ENCODE assay signal across 1 cellular context in the genomic region with DNA sequence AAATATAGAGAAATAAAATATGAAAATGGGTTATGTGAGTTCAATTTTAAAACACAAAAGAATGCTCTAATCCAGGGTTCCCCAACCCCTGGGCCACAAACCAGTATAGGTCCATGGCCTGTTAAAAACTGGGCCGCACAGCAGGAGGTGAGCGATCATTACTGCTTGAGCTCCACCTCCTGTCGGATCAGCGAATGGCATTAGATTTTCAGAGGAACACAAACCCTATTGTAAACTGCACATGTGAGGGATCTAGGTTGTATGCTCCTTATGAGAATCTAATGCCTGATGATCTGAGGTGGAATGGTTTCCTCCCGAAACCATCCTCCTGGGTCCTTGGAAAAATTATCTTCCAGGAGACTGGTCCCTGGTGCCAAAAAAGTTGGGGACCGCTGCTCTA.
TF ChIP-seq lines count a peak whose summit lies in the region.

No MANE protein-coding gene starts in this region.

TF ChIP-seq in GM23338, 12 proteins besides CTCF, POLR2A, EP300 and RAD21:
- TF ChIP-seq EZH2phosphoT487 (IDR thresholded peaks at IDR 0.05; ENCODE audit: unreplicated experiment), result no peak
- no peak for TF ChIP-seq POLR2AphosphoS5 (IDR thresholded peaks at IDR 0.05; ENCODE audit: low read depth)
- TF ChIP-seq JUNB (IDR thresholded peaks at IDR 0.05; ENCODE audit: unreplicated experiment), result no peak
- no peak for TF ChIP-seq NANOG (IDR thresholded peaks at IDR 0.05; ENCODE audit: borderline replicate concordance)
- no peak for TF ChIP-seq ZNF331 (CRISPR knock-in tag; IDR thresholded peaks at IDR 0.05; ENCODE audit: low read depth)
- TF ChIP-seq, protein P1, sequence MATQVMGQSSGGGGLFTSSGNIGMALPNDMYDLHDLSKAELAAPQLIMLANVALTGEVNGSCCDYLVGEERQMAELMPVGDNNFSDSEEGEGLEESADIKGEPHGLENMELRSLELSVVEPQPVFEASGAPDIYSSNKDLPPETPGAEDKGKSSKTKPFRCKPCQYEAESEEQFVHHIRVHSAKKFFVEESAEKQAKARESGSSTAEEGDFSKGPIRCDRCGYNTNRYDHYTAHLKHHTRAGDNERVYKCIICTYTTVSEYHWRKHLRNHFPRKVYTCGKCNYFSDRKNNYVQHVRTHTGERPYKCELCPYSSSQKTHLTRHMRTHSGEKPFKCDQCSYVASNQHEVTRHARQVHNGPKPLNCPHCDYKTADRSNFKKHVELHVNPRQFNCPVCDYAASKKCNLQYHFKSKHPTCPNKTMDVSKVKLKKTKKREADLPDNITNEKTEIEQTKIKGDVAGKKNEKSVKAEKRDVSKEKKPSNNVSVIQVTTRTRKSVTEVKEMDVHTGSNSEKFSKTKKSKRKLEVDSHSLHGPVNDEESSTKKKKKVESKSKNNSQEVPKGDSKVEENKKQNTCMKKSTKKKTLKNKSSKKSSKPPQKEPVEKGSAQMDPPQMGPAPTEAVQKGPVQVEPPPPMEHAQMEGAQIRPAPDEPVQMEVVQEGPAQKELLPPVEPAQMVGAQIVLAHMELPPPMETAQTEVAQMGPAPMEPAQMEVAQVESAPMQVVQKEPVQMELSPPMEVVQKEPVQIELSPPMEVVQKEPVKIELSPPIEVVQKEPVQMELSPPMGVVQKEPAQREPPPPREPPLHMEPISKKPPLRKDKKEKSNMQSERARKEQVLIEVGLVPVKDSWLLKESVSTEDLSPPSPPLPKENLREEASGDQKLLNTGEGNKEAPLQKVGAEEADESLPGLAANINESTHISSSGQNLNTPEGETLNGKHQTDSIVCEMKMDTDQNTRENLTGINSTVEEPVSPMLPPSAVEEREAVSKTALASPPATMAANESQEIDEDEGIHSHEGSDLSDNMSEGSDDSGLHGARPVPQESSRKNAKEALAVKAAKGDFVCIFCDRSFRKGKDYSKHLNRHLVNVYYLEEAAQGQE (IDR thresholded peaks at IDR 0.05; ENCODE audit: unreplicated experiment), result no peak
- no peak for TF ChIP-seq STAT1 (IDR thresholded peaks at IDR 0.05; ENCODE audit: unreplicated experiment)
- no peak for TF ChIP-seq ZNF114 (CRISPR knock-in tag; IDR thresholded peaks at IDR 0.05)
- TF ChIP-seq EZH2 (IDR thresholded peaks at IDR 0.05; ENCODE audit: low read depth, unreplicated experiment), result no peak
- no peak for TF ChIP-seq CREB1 (CRISPR knock-in tag; IDR thresholded peaks at IDR 0.05; ENCODE audit: low read depth)
- TF ChIP-seq, protein P2, sequence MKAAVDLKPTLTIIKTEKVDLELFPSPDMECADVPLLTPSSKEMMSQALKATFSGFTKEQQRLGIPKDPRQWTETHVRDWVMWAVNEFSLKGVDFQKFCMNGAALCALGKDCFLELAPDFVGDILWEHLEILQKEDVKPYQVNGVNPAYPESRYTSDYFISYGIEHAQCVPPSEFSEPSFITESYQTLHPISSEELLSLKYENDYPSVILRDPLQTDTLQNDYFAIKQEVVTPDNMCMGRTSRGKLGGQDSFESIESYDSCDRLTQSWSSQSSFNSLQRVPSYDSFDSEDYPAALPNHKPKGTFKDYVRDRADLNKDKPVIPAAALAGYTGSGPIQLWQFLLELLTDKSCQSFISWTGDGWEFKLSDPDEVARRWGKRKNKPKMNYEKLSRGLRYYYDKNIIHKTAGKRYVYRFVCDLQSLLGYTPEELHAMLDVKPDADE (IDR thresholded peaks at IDR 0.05), result no peak
- TF ChIP-seq, protein P3, sequence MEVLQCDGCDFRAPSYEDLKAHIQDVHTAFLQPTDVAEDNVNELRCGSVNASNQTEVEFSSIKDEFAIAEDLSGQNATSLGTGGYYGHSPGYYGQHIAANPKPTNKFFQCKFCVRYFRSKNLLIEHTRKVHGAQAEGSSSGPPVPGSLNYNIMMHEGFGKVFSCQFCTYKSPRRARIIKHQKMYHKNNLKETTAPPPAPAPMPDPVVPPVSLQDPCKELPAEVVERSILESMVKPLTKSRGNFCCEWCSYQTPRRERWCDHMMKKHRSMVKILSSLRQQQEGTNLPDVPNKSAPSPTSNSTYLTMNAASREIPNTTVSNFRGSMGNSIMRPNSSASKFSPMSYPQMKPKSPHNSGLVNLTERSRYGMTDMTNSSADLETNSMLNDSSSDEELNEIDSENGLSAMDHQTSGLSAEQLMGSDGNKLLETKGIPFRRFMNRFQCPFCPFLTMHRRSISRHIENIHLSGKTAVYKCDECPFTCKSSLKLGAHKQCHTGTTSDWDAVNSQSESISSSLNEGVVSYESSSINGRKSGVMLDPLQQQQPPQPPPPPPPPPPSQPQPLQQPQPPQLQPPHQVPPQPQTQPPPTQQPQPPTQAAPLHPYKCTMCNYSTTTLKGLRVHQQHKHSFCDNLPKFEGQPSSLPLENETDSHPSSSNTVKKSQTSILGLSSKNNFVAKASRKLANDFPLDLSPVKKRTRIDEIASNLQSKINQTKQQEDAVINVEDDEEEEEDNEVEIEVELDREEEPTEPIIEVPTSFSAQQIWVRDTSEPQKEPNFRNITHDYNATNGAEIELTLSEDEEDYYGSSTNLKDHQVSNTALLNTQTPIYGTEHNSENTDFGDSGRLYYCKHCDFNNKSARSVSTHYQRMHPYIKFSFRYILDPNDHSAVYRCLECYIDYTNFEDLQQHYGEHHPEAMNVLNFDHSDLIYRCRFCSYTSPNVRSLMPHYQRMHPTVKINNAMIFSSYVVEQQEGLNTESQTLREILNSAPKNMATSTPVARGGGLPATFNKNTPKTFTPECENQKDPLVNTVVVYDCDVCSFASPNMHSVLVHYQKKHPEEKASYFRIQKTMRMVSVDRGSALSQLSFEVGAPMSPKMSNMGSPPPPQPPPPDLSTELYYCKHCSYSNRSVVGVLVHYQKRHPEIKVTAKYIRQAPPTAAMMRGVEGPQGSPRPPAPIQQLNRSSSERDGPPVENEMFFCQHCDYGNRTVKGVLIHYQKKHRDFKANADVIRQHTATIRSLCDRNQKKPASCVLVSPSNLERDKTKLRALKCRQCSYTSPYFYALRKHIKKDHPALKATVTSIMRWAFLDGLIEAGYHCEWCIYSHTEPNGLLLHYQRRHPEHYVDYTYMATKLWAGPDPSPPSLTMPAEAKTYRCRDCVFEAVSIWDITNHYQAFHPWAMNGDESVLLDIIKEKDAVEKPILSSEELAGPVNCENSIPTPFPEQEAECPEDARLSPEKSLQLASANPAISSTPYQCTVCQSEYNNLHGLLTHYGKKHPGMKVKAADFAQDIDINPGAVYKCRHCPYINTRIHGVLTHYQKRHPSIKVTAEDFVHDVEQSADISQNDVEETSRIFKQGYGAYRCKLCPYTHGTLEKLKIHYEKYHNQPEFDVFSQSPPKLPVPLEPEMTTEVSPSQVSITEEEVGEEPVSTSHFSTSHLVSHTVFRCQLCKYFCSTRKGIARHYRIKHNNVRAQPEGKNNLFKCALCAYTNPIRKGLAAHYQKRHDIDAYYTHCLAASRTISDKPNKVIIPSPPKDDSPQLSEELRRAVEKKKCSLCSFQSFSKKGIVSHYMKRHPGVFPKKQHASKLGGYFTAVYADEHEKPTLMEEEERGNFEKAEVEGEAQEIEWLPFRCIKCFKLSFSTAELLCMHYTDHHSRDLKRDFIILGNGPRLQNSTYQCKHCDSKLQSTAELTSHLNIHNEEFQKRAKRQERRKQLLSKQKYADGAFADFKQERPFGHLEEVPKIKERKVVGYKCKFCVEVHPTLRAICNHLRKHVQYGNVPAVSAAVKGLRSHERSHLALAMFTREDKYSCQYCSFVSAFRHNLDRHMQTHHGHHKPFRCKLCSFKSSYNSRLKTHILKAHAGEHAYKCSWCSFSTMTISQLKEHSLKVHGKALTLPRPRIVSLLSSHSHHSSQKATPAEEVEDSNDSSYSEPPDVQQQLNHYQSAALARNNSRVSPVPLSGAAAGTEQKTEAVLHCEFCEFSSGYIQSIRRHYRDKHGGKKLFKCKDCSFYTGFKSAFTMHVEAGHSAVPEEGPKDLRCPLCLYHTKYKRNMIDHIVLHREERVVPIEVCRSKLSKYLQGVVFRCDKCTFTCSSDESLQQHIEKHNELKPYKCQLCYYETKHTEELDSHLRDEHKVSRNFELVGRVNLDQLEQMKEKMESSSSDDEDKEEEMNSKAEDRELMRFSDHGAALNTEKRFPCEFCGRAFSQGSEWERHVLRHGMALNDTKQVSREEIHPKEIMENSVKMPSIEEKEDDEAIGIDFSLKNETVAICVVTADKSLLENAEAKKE (CRISPR knock-in tag; IDR thresholded peaks at IDR 0.05), result no peak
